In the genomic region with DNA sequence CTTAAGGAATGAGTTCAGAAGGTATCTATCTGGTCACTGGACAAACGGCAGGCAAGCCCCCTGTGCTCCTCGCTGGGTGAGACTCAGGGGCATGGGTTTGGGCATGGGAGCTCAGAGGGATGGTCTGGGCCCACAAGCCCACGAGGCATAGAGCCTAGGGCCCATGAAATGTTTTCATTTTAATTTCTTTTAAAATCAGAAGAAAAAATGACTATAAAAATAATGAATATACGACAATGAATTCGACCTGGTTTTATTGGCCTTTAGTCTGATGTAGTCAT, we compare ENCODE assay signal across 9 cellular contexts.
DNase-seq lines count a peak whose midpoint lies in the region; ATAC-seq and TF ChIP-seq lines count a peak whose summit lies in the region.
"Had no signal": no experiment of that assay in that cellular context is flagged by ENCODE, and none has a peak within 500 bp of the region (broad histone marks: within the 10 kb centered on the region; RNA-seq: fewer than 3 reads in every experiment).

No MANE protein-coding gene starts in this region.

- H3K79me2 ChIP-seq in fibroblast of lung (ENCODE audit: control insufficient read depth, insufficient read depth, low read length): peaks cover 97% of the 10 kb centered on the region

- peak overlapping the region; percentile 70 for H3K4me3 ChIP-seq in GM06990 (replicated peaks; ENCODE audit: low read depth, low read length)
- H3K4me3 ChIP-seq in SK-N-MC: peak overlapping the region; percentile 73
- peak overlapping the region; percentile 41 to 70 (median 58) for H3K4me3 ChIP-seq in fibroblast of lung (replicated peaks in 1 of 4; ENCODE audit: control extremely low read depth in 1 of 4, insufficient read depth in 1 of 4, low read depth in 3 of 4, low read length in 4 of 4)
- H3K4me3 ChIP-seq in skeletal muscle cell (ENCODE audit: low read depth, low read length): peak overlapping the region; percentile 64

- peak overlapping the region; percentile 48 for H3K4me2 ChIP-seq in fibroblast of lung (ENCODE audit: extremely low read depth, insufficient read depth, low read length)

- H3K9me3 ChIP-seq in SK-N-MC (ENCODE audit: low read depth, low read length) (no peaks in the 10 kb centered on the region), fibroblast of lung (ENCODE audit: control insufficient read depth, insufficient read depth, low read depth, low read length) (no peaks in the 10 kb centered on the region)

- H3K27ac ChIP-seq in SK-N-MC: peak overlapping the region; percentile 97
- H3K27ac ChIP-seq in fibroblast of lung (ENCODE audit: insufficient read depth, low read length): peak overlapping the region; percentile 95

- H3K36me3 ChIP-seq in GM06990 (ENCODE audit: control insufficient read depth, insufficient read depth, low read length): no peaks in the 10 kb centered on the region
- H3K36me3 ChIP-seq in SK-N-MC (ENCODE audit: insufficient read depth, low read length): no peaks in the 10 kb centered on the region
- no peaks in the 10 kb centered on the region for H3K36me3 ChIP-seq in fibroblast of lung (ENCODE audit: control insufficient read depth, insufficient read depth, low read length)

- no peaks in the 10 kb centered on the region for H4K20me1 ChIP-seq in fibroblast of lung (ENCODE audit: control insufficient read depth, extremely low read depth, insufficient read depth, low read length)

- peak overlapping the region; percentile 65 for H3K9ac ChIP-seq in SK-N-MC (ENCODE audit: insufficient read length)
- peak overlapping the region; percentile 58 for H3K9ac ChIP-seq in fibroblast of lung (ENCODE audit: insufficient read depth, low read length)

- H3K4me1 ChIP-seq in fibroblast of lung (ENCODE audit: control insufficient read depth, extremely low read depth, insufficient read depth, low read length): peaks cover 29% of the 10 kb centered on the region

- TF ChIP-seq CTCF in GM06990 (IDR thresholded peaks at IDR 0.05; ENCODE audit: insufficient read depth, low read length, poor library complexity, severe bottlenecking) (no peak), fibroblast of lung (conservative IDR thresholded peaks at IDR 0.05 in 1 of 2, IDR thresholded peaks at IDR 0.05 in 1 of 2; ENCODE audit: low read depth in 1 of 2, low read length in 2 of 2) (no peak)

- DNase-seq in GM06990 (ENCODE audit: extremely low read depth, insufficient read length) (no peak), SK-N-MC (ENCODE audit: low read depth, low spot score) (no peak), fibroblast of lung (ENCODE audit: low read depth in 2 of 2) (peak in 1 of 2 donors; percentile 33), skeletal muscle cell (ENCODE audit: low read depth) (no peak), anterior cingulate cortex (lab: John Stamatoyannopoulos, UW) (no peak)
- no peak for DNase-seq in stimulated activated naive CD4-positive, alpha-beta T cell treated with Interleukin-2 at 50 U/mL for 16 hours (lab: John Stamatoyannopoulos, UW)
- DNase-seq: NCI-H2171 had no signal

- no peak for ATAC-seq in HG03025 (IDR thresholded peaks at IDR 0.05; ENCODE audit: low FRiP score, unreplicated experiment)
- ATAC-seq in GM19455 (IDR thresholded peaks at IDR 0.05; ENCODE audit: unreplicated experiment): no peak

- H3K27me3 ChIP-seq in GM06990 (replicated peaks; ENCODE audit: control insufficient read depth, insufficient read depth, low read length) (no peaks in the 10 kb centered on the region), fibroblast of lung (ENCODE audit: control insufficient read depth, insufficient read depth, low read length) (no peaks in the 10 kb centered on the region)

- H2AFZ ChIP-seq in fibroblast of lung (ENCODE audit: low read length): no peak overlapping the region
